ENCODE assay signal across 8 cellular contexts in the genomic region with DNA sequence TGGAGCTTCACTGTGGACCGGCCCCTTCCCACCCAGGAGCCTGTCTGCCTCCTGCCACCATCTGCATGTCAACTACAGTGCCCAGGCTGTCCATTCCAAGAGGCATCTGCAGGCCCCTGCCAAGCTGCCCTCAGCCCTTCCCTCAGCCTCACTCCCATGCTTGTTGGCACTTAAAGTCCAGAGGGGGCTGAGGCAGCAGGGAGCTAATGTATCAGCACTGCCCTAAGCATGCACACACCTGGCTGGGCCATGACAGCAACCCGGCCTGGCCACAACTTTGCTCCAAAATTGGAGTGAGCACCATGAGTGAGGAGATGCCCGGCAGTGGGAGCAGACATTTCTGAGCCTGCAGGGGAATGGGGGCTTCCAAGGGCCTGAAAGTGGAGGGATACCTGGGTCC.
"Had no signal": no experiment of that assay in that cellular context is flagged by ENCODE, and none has a peak within 500 bp of the region (broad histone marks: within the 10 kb centered on the region; RNA-seq: fewer than 3 reads in every experiment).

No MANE protein-coding gene starts in this region.

- FAIRE-seq: HepG2, HTR-8/SVneo, K562 had no signal

- H3K27ac Mint-ChIP-seq: IgD-negative memory B cell had no signal

- H3K27me3 Mint-ChIP-seq: IgD-negative memory B cell had no signal

- ATAC-seq: HepG2, K562 had no signal

- H3K36me3 Mint-ChIP-seq: IgD-negative memory B cell had no signal

- H3K27ac ChIP-seq: HL-60 had no signal

- DNase-seq: IMR-90, KBM-7, KG1 had no signal

- H3K4me3 ChIP-seq: K562 had no signal

- H3K4me1 Mint-ChIP-seq: IgD-negative memory B cell had no signal

- H3K4me3 Mint-ChIP-seq: IgD-negative memory B cell had no signal
